ENCODE assay signal across 15 cellular contexts in genomic region chr15:68479406-68479805, GRCh38. TPM values are rescaled to one million over a fixed set of nuclear protein-coding genes. Genes with fewer than 3 reads are reported as not detected.
DNase-seq lines count a peak whose midpoint lies in the region; ATAC-seq and TF ChIP-seq lines count a peak whose summit lies in the region.
"Had no signal": no experiment of that assay in that cellular context is flagged by ENCODE, and none has a peak within 500 bp of the region (broad histone marks: within the 10 kb centered on the region; RNA-seq: fewer than 3 reads in every experiment).

No MANE protein-coding gene starts in this region.

- no TSS peak for BruUV-seq in MCF 10A (replicated peaks; lab: Mats Ljungman, UMichigan)

- peaks cover 61% of the 10 kb centered on the region for H3K27me3 Mint-ChIP-seq in MCF 10A (ENCODE audit: insufficient read depth, unreplicated experiment)

- CTCF ChIA-PET in MCF 10A (lab: Yijun Ruan, JAX): no interaction called here

- no peak for DNase-seq in breast epithelium (ENCODE audit: low spot score in 2 of 2)
- no peak for DNase-seq in MCF 10A (ENCODE audit: unreplicated experiment)
- DNase-seq in glomerular visceral epithelial cell (ENCODE audit: extremely low spot score): peak; percentile 85
- peak; percentile 79 for DNase-seq in osteoblast (ENCODE audit: insufficient read length, low spot score, missing footprints)
- DNase-seq in OCI-M2 (lab: John Stamatoyannopoulos, UW; ENCODE audit: unreplicated experiment): no peak
- DNase-seq in cerebellum (ENCODE audit: low spot score): no peak
- no peak for DNase-seq in stimulated activated effector memory CD8-positive, alpha-beta T cell treated with anti-CD3 and anti-CD28 coated beads, Interleukin-12 subunit alpha, Interleukin-12 subunit beta, amount 100 ng/mL, for 72 hours (ENCODE audit: low spot score in 2 of 2)
- no peak for DNase-seq in GM10266 (ENCODE audit: extremely low spot score)
- DNase-seq: DND-41; effector memory CD8-positive, alpha-beta T cell; Kasumi-1; NCI-H345; stimulated activated naive CD4-positive, alpha-beta T cell had no signal

- H4K20me1 ChIP-seq in osteoblast (ENCODE audit: insufficient read depth, low read length): no peaks in the 10 kb centered on the region

- no peaks in the 10 kb centered on the region for H3K27me3 ChIP-seq in breast epithelium
- no peaks in the 10 kb centered on the region for H3K27me3 ChIP-seq in osteoblast (ENCODE audit: insufficient read depth, low read length)

- H3K4me3 Mint-ChIP-seq in MCF 10A (ENCODE audit: unreplicated experiment): no peak overlapping the region
- no peak overlapping the region for H3K4me3 Mint-ChIP-seq in stimulated activated effector memory CD8-positive, alpha-beta T cell treated with anti-CD3 and anti-CD28 coated beads, Interleukin-12 subunit alpha, Interleukin-12 subunit beta, amount 100 ng/mL, for 72 hours
- H3K4me3 Mint-ChIP-seq: effector memory CD8-positive, alpha-beta T cell had no signal

- H3K4me3 ChIP-seq in breast epithelium: peak overlapping the region in 1 of 3 donors; percentile 20
- H3K4me3 ChIP-seq in osteoblast (ENCODE audit: insufficient read depth, low read length): peak overlapping the region; percentile 44

- ATAC-seq in stimulated activated effector memory CD8-positive, alpha-beta T cell treated with anti-CD3 and anti-CD28 coated beads, Interleukin-12 subunit alpha, Interleukin-12 subunit beta, amount 100 ng/mL, for 72 hours: no peak
- ATAC-seq: activated naive CD4-positive, alpha-beta T cell treated with anti-CD3 and anti-CD28 coated beads, Interleukin-2, amount 50 U/mL, for 72 hours; effector memory CD8-positive, alpha-beta T cell had no signal

- H3K4me1 ChIP-seq in breast epithelium (no peaks in the 10 kb centered on the region), osteoblast (ENCODE audit: insufficient read depth, low read length) (peaks cover 25% of the 10 kb centered on the region)

- POLR2A ChIA-PET in MCF 10A (lab: Yijun Ruan, JAX): interaction anchor here (0.8 kb wide), 1 partner anchor 512 kb away, joined by 3 read pairs; no protein-coding TSS in a partner anchor

- no peaks in the 10 kb centered on the region for H3K9me3 Mint-ChIP-seq in MCF 10A (ENCODE audit: unreplicated experiment)
- H3K9me3 Mint-ChIP-seq in stimulated activated effector memory CD8-positive, alpha-beta T cell treated with anti-CD3 and anti-CD28 coated beads, Interleukin-12 subunit alpha, Interleukin-12 subunit beta, amount 100 ng/mL, for 72 hours: no peaks in the 10 kb centered on the region
- H3K9me3 Mint-ChIP-seq: activated naive CD4-positive, alpha-beta T cell treated with anti-CD3 and anti-CD28 coated beads, Interleukin-2, amount 50 U/mL, for 72 hours; effector memory CD8-positive, alpha-beta T cell had no signal

- TF ChIP-seq CTCF in breast epithelium (IDR thresholded peaks at IDR 0.05) (no peak), MCF 10A (IDR thresholded peaks at IDR 0.05; ENCODE audit: unreplicated experiment) (no peak), osteoblast (IDR thresholded peaks at IDR 0.05; ENCODE audit: extremely low read depth, low read depth, low read length) (no peak), GM10266 (IDR thresholded peaks at IDR 0.05; ENCODE audit: control insufficient read depth, insufficient read depth, low read depth, missing control alignments) (no peak)

- H3K36me3 Mint-ChIP-seq in MCF 10A (ENCODE audit: insufficient read depth, unreplicated experiment): no peaks in the 10 kb centered on the region
- H3K36me3 Mint-ChIP-seq in stimulated activated effector memory CD8-positive, alpha-beta T cell treated with anti-CD3 and anti-CD28 coated beads, Interleukin-12 subunit alpha, Interleukin-12 subunit beta, amount 100 ng/mL, for 72 hours: no peaks in the 10 kb centered on the region
- H3K36me3 Mint-ChIP-seq: activated naive CD4-positive, alpha-beta T cell treated with anti-CD3 and anti-CD28 coated beads, Interleukin-2, amount 50 U/mL, for 72 hours had no signal

- peak overlapping the region; percentile 70 for H2AFZ ChIP-seq in osteoblast (ENCODE audit: low read length)

- intact Hi-C loops in breast epithelium (cut with DNase I; ENCODE audit: low total_unique reads): no loop called here
- intact Hi-C loops in MCF 10A (cut with micrococcal nuclease): no loop called here

- H3K4me2 ChIP-seq in osteoblast (ENCODE audit: insufficient read depth, low read length): peak overlapping the region; percentile 65

- no peaks in the 10 kb centered on the region for H3K79me2 ChIP-seq in osteoblast (ENCODE audit: insufficient read depth, low read length)

- TF ChIP-seq POLR2A in breast epithelium (IDR thresholded peaks at IDR 0.05): no peak

- H3K4me1 Mint-ChIP-seq in MCF 10A (ENCODE audit: insufficient read depth, unreplicated experiment): no peaks in the 10 kb centered on the region
- H3K4me1 Mint-ChIP-seq in stimulated activated effector memory CD8-positive, alpha-beta T cell treated with anti-CD3 and anti-CD28 coated beads, Interleukin-12 subunit alpha, Interleukin-12 subunit beta, amount 100 ng/mL, for 72 hours: no peaks in the 10 kb centered on the region

- no peak overlapping the region for H3K27ac Mint-ChIP-seq in MCF 10A (ENCODE audit: low read depth, unreplicated experiment)
- H3K27ac Mint-ChIP-seq in stimulated activated effector memory CD8-positive, alpha-beta T cell treated with anti-CD3 and anti-CD28 coated beads, Interleukin-12 subunit alpha, Interleukin-12 subunit beta, amount 100 ng/mL, for 72 hours: no peak overlapping the region
- H3K27ac Mint-ChIP-seq: activated naive CD4-positive, alpha-beta T cell treated with anti-CD3 and anti-CD28 coated beads, Interleukin-2, amount 50 U/mL, for 72 hours; effector memory CD8-positive, alpha-beta T cell had no signal

- peak overlapping the region; percentile 9 to 76 for H3K27ac ChIP-seq in breast epithelium
- H3K27ac ChIP-seq in osteoblast (ENCODE audit: low read depth, low read length): peak overlapping the region; percentile 98
- H3K27ac ChIP-seq: RWPE1 had no signal

- H3K9me3 ChIP-seq in breast epithelium (no peaks in the 10 kb centered on the region), osteoblast (ENCODE audit: low read depth, low read length) (no peaks in the 10 kb centered on the region)

- H3K36me3 ChIP-seq in breast epithelium (no peaks in the 10 kb centered on the region), osteoblast (ENCODE audit: insufficient read depth, low read length) (no peaks in the 10 kb centered on the region)

RNA-seq across cellular contexts. Expression of gene ITGA11, which starts 47.4 kb away (rescaled TPM):
- total RNA-seq in breast epithelium (1 to 10 TPM; 7.8 to 8.5 (median 7.9) TPM), MCF 10A (2022) (0.19 TPM in 1 of 2 replicates, not detected in the other), osteoblast (567 and 697 TPM in 2 replicates), cerebellum (4.2 TPM)

Comparison
In these comparisons a context has a peak if more than half of its experiments do, and no peak if none do; other contexts are left out.
1. DNase-seq: peak in glomerular visceral epithelial cell (single experiment) and osteoblast (single experiment); none in breast epithelium (0 of 2), MCF 10A (single experiment), OCI-M2 (single experiment), cerebellum (single experiment), stimulated activated effector memory CD8-positive, alpha-beta T cell treated with anti-CD3 and anti-CD28 coated beads, Interleukin-12 subunit alpha, Interleukin-12 subunit beta, amount 100 ng/mL, for 72 hours (0 of 2) and GM10266 (single experiment).
2. RNA of gene ITGA11, which starts 47.4 kb away (total RNA-seq): 567 to 697 TPM in osteoblast; 7.8 to 8.5 TPM in breast epithelium, 4.2 TPM in cerebellum (single experiment) and 0.19 TPM in MCF 10A; every median in the first group is over 10 times any median in the second.